ENCODE assay signal across 9 cellular contexts in the genomic region with DNA sequence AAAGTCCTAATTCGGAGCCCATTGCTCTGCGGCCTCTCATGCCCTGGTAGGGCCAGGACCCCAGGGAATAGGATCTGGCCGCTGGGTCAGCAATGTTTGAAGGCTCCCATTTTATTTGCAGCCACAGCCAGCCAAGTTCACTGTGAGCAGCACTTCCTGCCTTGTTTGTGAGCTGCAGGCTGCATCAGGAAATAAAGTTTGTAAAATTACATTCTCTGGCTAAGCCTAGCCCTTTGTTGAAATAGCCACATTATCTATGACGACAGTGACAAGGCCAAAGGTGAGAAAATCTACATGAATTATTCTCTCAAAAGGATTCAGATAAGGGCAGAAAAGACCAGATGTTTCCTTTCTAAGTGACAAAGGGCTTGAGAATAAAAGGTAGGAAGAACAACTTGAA. TPM values are rescaled to one million over a fixed set of nuclear protein-coding genes. Genes with fewer than 3 reads are reported as not detected.
DNase-seq lines count a peak whose midpoint lies in the region; ATAC-seq and TF ChIP-seq lines count a peak whose summit lies in the region.
"Had no signal": no experiment of that assay in that cellular context is flagged by ENCODE, and none has a peak within 500 bp of the region (broad histone marks: within the 10 kb centered on the region; RNA-seq: fewer than 3 reads in every experiment).

No MANE protein-coding gene starts in this region.

- no peaks in the 10 kb centered on the region for H3K9me3 Mint-ChIP-seq in mesothelial cell of epicardium

- H3K4me1 Mint-ChIP-seq in mesothelial cell of epicardium: peaks cover 25% of the 10 kb centered on the region

- no peak overlapping the region for H3K4me3 Mint-ChIP-seq in mesothelial cell of epicardium

- H3K27ac Mint-ChIP-seq in mesothelial cell of epicardium: peak overlapping the region; percentile 76

- H3K9ac ChIP-seq in duodenal mucosa (ENCODE audit: low read depth in 1 of 2, low read length in 2 of 2): peak overlapping the region; percentile 44 to 96

- H3K27ac ChIP-seq in duodenal mucosa (ENCODE audit: low read depth, low read length): peak overlapping the region; percentile 93

- H3K4me1 ChIP-seq in duodenal mucosa (ENCODE audit: control insufficient read depth in 1 of 2, insufficient read depth in 2 of 2, low read length in 2 of 2): peaks cover 23 to 30% of the 10 kb centered on the region in 2 donors

- no peaks in the 10 kb centered on the region for H3K36me3 Mint-ChIP-seq in mesothelial cell of epicardium

- DNase-seq in A172 (ENCODE audit: low spot score): peak; percentile 78
- peak; percentile 53 for DNase-seq in MG63
- DNase-seq in mesothelial cell of epicardium (ENCODE audit: low spot score in 2 of 2, unreplicated experiment in 2 of 2): no peak
- no peak for DNase-seq in DMS79 treated with DMSO at 0.1 percent for 48 hours (lab: John Stamatoyannopoulos, UW)
- no peak for DNase-seq in NCI-H1048 (lab: John Stamatoyannopoulos, UW)
- DNase-seq: COR-L47 had no signal

- H3K27me3 ChIP-seq in MG63 (no peaks in the 10 kb centered on the region), duodenal mucosa (ENCODE audit: control insufficient read depth in 1 of 2, insufficient read depth in 2 of 2, low read length in 2 of 2) (no peaks in the 10 kb centered on the region)

- H3K4me3 ChIP-seq in MG63 (no peak overlapping the region), duodenal mucosa (ENCODE audit: low read depth in 1 of 2, low read length in 2 of 2) (no peak overlapping the region)

- H3K36me3 ChIP-seq in MG63: no peaks in the 10 kb centered on the region
- no peaks in the 10 kb centered on the region for H3K36me3 ChIP-seq in duodenal mucosa (ENCODE audit: control insufficient read depth in 1 of 2, insufficient read depth in 2 of 2, low read length in 2 of 2)

- TF ChIP-seq CTCF in mesothelial cell of epicardium (IDR thresholded peaks at IDR 0.05; ENCODE audit: unreplicated experiment): no peak

- H3K27me3 Mint-ChIP-seq in mesothelial cell of epicardium (ENCODE audit: low read depth): no peaks in the 10 kb centered on the region

- H3K9me3 ChIP-seq in MG63 (no peaks in the 10 kb centered on the region), duodenal mucosa (ENCODE audit: control insufficient read depth in 1 of 2, low read length in 2 of 2) (no peaks in the 10 kb centered on the region)

- no peak for ATAC-seq in GM19395 (IDR thresholded peaks at IDR 0.05; ENCODE audit: unreplicated experiment)
- ATAC-seq in GM21515 (IDR thresholded peaks at IDR 0.05; ENCODE audit: unreplicated experiment): no peak

RNA-seq across cellular contexts. Expression of a gene that starts 23.7 kb away (rescaled TPM):
- total RNA-seq in A172 (2014; rRNA removed; shearing (Covaris generic)): 1,202 and 1,616 TPM in 2 replicates
- total RNA-seq in MG63 (2014; rRNA removed; shearing (Covaris generic); ENCODE audit: low replicate concordance): 715 and 2,345 TPM in 2 replicates
- total RNA-seq in mesothelial cell of epicardium: 294 to 307 TPM (median 307 TPM) in 3 replicates

Comparison
In these comparisons a context has a peak if more than half of its experiments do, and no peak if none do; other contexts are left out.
1. DNase-seq: peak in A172 (single experiment) and MG63 (single experiment); none in mesothelial cell of epicardium (0 of 2), DMS79 treated with DMSO at 0.1 percent for 48 hours (single experiment) and NCI-H1048 (single experiment).